ENCODE assay signal across 8 cellular contexts in genomic region chr10:68272833-68273232, GRCh38. TPM values are rescaled to one million over a fixed set of nuclear protein-coding genes. Genes with fewer than 3 reads are reported as not detected.
"Had no signal": no experiment of that assay in that cellular context is flagged by ENCODE, and none has a peak within 500 bp of the region (broad histone marks: within the 10 kb centered on the region; RNA-seq: fewer than 3 reads in every experiment).

No MANE protein-coding gene starts in this region.

- FAIRE-seq: HepG2, HTR-8/SVneo had no signal

- ATAC-seq: HepG2 had no signal

- DNase-seq: IMR-90, KBM-7 had no signal

- H3K27ac ChIP-seq: HL-60 had no signal

RNA-seq across cellular contexts. Expression of gene ATOH7, which starts 40.9 kb away (rescaled TPM):
- total RNA-seq: HT-29, HT1080, IMR-90 had no signal
- polyA plus RNA-seq: IgD-negative memory B cell had no signal
